ENCODE assay signal across 7 cellular contexts in the genomic region with DNA sequence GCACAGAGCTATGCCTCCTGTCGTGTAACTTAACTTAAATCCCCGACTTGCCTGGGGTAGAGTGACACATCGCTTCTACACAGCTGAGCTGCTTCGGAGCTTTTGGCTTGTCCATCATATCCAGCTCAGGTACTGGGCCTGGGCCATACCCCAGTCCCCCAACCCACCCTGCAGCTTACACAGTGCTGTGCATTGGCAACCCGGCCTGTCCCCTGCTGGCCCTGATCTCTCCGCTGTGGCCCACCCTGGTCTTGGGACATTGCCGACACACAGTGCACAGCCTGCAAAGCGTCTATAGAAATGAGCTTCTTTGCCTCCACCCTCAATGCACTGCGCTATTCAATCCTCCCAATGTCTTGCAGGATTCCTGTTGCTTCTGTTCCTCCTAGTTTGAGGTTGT.
"Had no signal": no experiment of that assay in that cellular context is flagged by ENCODE, and none has a peak within 500 bp of the region (broad histone marks: within the 10 kb centered on the region; RNA-seq: fewer than 3 reads in every experiment).

No MANE protein-coding gene starts in this region.

- ATAC-seq: GM23338, HepG2 had no signal

- DNase-seq: H9, HCEC 1CT, KBM-7 had no signal

- H3K27ac Mint-ChIP-seq: GM23338, H9, IgD-negative memory B cell had no signal

- H3K4me3 Mint-ChIP-seq: GM23338, H9, IgD-negative memory B cell had no signal

- H3K4me1 Mint-ChIP-seq: H9, IgD-negative memory B cell had no signal

- H3K4me3 ChIP-seq: GM23338 had no signal

- H3K9me3 Mint-ChIP-seq: GM23338, H9, IgD-negative memory B cell had no signal

- H3K36me3 Mint-ChIP-seq: IgD-negative memory B cell had no signal

- H3K27ac ChIP-seq: HL-60 had no signal
